In the genomic region with DNA sequence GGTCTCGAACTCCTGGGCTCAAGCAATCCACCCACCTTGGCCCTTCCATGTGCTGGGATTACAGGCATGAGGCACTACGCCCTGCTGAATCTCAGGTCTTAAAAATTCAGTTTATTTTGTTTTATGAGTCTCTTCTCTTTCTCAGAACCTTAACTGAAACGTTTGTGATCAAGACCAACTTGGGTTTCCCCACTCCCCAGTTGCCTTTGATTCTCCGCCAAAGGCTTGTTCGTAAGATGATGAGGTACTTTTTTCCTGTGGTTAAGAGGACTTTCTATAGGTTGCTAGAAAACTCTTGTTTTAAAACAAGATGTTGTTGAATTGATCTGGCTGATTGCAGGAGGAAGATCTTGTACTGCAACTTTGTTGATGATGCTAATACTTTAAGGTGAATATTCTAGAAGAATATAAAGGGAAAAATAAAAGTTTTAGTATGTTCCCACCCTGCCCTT, we compare ENCODE assay signal across 8 cellular contexts. TPM values are rescaled to one million over a fixed set of nuclear protein-coding genes. Genes with fewer than 3 reads are reported as not detected.
DNase-seq lines count a peak whose midpoint lies in the region; ATAC-seq and TF ChIP-seq lines count a peak whose summit lies in the region.

No MANE protein-coding gene starts in this region.

- peak overlapping the region; percentile 12 for H3K4me3 ChIP-seq in mononuclear cell (ENCODE audit: low read length)
- H3K4me3 ChIP-seq in vagina: no peak overlapping the region
- H3K4me3 ChIP-seq in mammary epithelial cell (replicated peaks in 1 of 3; ENCODE audit: insufficient read depth in 1 of 3, low read depth in 2 of 3, low read length in 3 of 3): no peak overlapping the region

- no peaks in the 10 kb centered on the region for H3K9me3 ChIP-seq in mononuclear cell (ENCODE audit: low read depth, low read length)
- no peaks in the 10 kb centered on the region for H3K9me3 ChIP-seq in vagina
- H3K9me3 ChIP-seq in mammary epithelial cell (replicated peaks; ENCODE audit: insufficient read depth, low read length): no peaks in the 10 kb centered on the region

- CTCF ChIA-PET in activated CD8-positive, alpha-beta memory T cell treated with anti-CD3 and anti-CD28 coated beads, Interleukin-2, amount 10 ng/mL, durations not matched to agents 7 days and 5 days (lab: Charles Lee): interaction anchor here (3.2 kb wide), 1 partner anchor 10 kb away, joined by 11 read pairs; no protein-coding TSS in a partner anchor
- CTCF ChIA-PET in mammary epithelial cell (lab: Charles Lee; ENCODE audit: low non-redundant PET): no interaction called here

- ATAC-seq in GM18867 (IDR thresholded peaks at IDR 0.05; ENCODE audit: unreplicated experiment) (peak; percentile 52), HG03196 (IDR thresholded peaks at IDR 0.05; ENCODE audit: unreplicated experiment) (peak; percentile 55)
- ATAC-seq in activated CD8-positive, alpha-beta memory T cell treated with anti-CD3 and anti-CD28 coated beads, Interleukin-2, amount 10 ng/mL, durations not matched to agents 7 days and 5 days: peak; percentile 79

- TF ChIP-seq CTCF in vagina (IDR thresholded peaks at IDR 0.05): no peak
- no peak for TF ChIP-seq CTCF in mammary epithelial cell (conservative IDR thresholded peaks at IDR 0.05 in 1 of 2, IDR thresholded peaks at IDR 0.05 in 1 of 2; ENCODE audit: extremely low read depth in 1 of 2, insufficient read depth in 1 of 2, low read depth in 1 of 2, low read length in 2 of 2)

- no peak overlapping the region for H3K9ac ChIP-seq in mammary epithelial cell (ENCODE audit: insufficient read depth, low read length)

- H3K27me3 ChIP-seq in mononuclear cell (ENCODE audit: insufficient read depth, low read length): no peaks in the 10 kb centered on the region
- H3K27me3 ChIP-seq in vagina: no peaks in the 10 kb centered on the region
- no peaks in the 10 kb centered on the region for H3K27me3 ChIP-seq in mammary epithelial cell (ENCODE audit: insufficient read depth, low read length)

- H3K79me2 ChIP-seq in mammary epithelial cell (ENCODE audit: insufficient read depth, low read length): peaks cover 96% of the 10 kb centered on the region

- dilution Hi-C loops in mammary epithelial cell (cut with HindIII; ENCODE audit: low sequenced_read_pairs): no loop called here

- no peak for TF ChIP-seq POLR2A in vagina (IDR thresholded peaks at IDR 0.05)

- H3K4me1 ChIP-seq in mononuclear cell (ENCODE audit: insufficient read depth, low read length): peaks cover 41% of the 10 kb centered on the region
- H3K4me1 ChIP-seq in vagina: peaks cover 57% of the 10 kb centered on the region
- H3K4me1 ChIP-seq in mammary epithelial cell (ENCODE audit: insufficient read depth, low read length): peaks cover 9% of the 10 kb centered on the region

- H3K27me3 Mint-ChIP-seq in activated CD8-positive, alpha-beta memory T cell treated with anti-CD3 and anti-CD28 coated beads, Interleukin-2, amount 10 ng/mL, durations not matched to agents 7 days and 5 days: no peaks in the 10 kb centered on the region

- no peaks in the 10 kb centered on the region for H4K20me1 ChIP-seq in mammary epithelial cell (ENCODE audit: insufficient read depth, low read length)

- no peak overlapping the region for H3K4me2 ChIP-seq in mammary epithelial cell (ENCODE audit: insufficient read depth, low read depth, low read length)

- in situ Hi-C loops in mammary epithelial cell (cut with MboI; ENCODE audit: low sequenced_read_pairs in 2 of 2): loop anchor here in 1 of 2 donors (5.0 kb wide), 1 partner anchor 84 kb away; no protein-coding TSS in a partner anchor

- WGBS in mammary epithelial cell (ENCODE audit: low coverage, missing lambda C conversion rate): 73% methylated on average over 5 of the region's 5 CpGs

- intact Hi-C loops in vagina (cut with DNase I): no loop called here
- intact Hi-C loops in mammary epithelial cell (cut with micrococcal nuclease): no loop called here

- H3K4me1 Mint-ChIP-seq in activated CD8-positive, alpha-beta memory T cell treated with anti-CD3 and anti-CD28 coated beads, Interleukin-2, amount 10 ng/mL, durations not matched to agents 7 days and 5 days: peaks cover 72% of the 10 kb centered on the region

- H3K36me3 ChIP-seq in vagina (no peaks in the 10 kb centered on the region), mammary epithelial cell (ENCODE audit: insufficient read depth, low read length) (no peaks in the 10 kb centered on the region)

- peak; percentile 82 for DNase-seq in activated CD8-positive, alpha-beta memory T cell treated with anti-CD3 and anti-CD28 coated beads, Interleukin-2, amount 10 ng/mL, durations not matched to agents 7 days and 5 days
- no peak for DNase-seq in vagina (ENCODE audit: extremely low spot score in 2 of 2)
- no peak for DNase-seq in NCI-H1436 treated with DMSO at 0.1 percent for 48 hours (lab: John Stamatoyannopoulos, UW)
- DNase-seq in mammary epithelial cell: no peak
- no peak for DNase-seq in iPS-NIHi11 (ENCODE audit: low spot score)

- no peak overlapping the region for H2AFZ ChIP-seq in mammary epithelial cell (ENCODE audit: low read depth, low read length)

- H3K27ac ChIP-seq in vagina: peak overlapping the region; percentile 43
- no peak overlapping the region for H3K27ac ChIP-seq in mammary epithelial cell (ENCODE audit: insufficient read depth, low read depth, low read length)

- peaks cover 18% of the 10 kb centered on the region for H3K9me3 Mint-ChIP-seq in activated CD8-positive, alpha-beta memory T cell treated with anti-CD3 and anti-CD28 coated beads, Interleukin-2, amount 10 ng/mL, durations not matched to agents 7 days and 5 days (ENCODE audit: low read depth)

- BruUV-seq in mammary epithelial cell (replicated peaks; lab: Mats Ljungman, UMichigan): no TSS peak

- peak overlapping the region; percentile 83 for H3K4me3 Mint-ChIP-seq in activated CD8-positive, alpha-beta memory T cell treated with anti-CD3 and anti-CD28 coated beads, Interleukin-2, amount 10 ng/mL, durations not matched to agents 7 days and 5 days

- peaks cover 42% of the 10 kb centered on the region for H3K36me3 Mint-ChIP-seq in activated CD8-positive, alpha-beta memory T cell treated with anti-CD3 and anti-CD28 coated beads, Interleukin-2, amount 10 ng/mL, durations not matched to agents 7 days and 5 days

- peak overlapping the region; percentile 99 for H3K27ac Mint-ChIP-seq in activated CD8-positive, alpha-beta memory T cell treated with anti-CD3 and anti-CD28 coated beads, Interleukin-2, amount 10 ng/mL, durations not matched to agents 7 days and 5 days

RNA-seq across cellular contexts. Expression of gene ABCC1, which starts 11.7 kb away (rescaled TPM):
- total RNA-seq in activated CD8-positive, alpha-beta memory T cell treated with anti-CD3 and anti-CD28 coated beads, Interleukin-2, amount 10 ng/mL, durations not matched to agents 7 days and 5 days: 10 to 100 TPM; 54.9 to 76.8 TPM
- 27.0 TPM for total RNA-seq in mononuclear cell
- total RNA-seq in vagina: 47.9 TPM
- 10 to 100 TPM; 45.5 to 47.2 TPM for total RNA-seq in mammary epithelial cell
- polyA plus RNA-seq in mammary epithelial cell: 25.3 TPM
- polyA minus RNA-seq in mammary epithelial cell: 137 TPM
